ENCODE assay signal across 22 cellular contexts in the genomic region with DNA sequence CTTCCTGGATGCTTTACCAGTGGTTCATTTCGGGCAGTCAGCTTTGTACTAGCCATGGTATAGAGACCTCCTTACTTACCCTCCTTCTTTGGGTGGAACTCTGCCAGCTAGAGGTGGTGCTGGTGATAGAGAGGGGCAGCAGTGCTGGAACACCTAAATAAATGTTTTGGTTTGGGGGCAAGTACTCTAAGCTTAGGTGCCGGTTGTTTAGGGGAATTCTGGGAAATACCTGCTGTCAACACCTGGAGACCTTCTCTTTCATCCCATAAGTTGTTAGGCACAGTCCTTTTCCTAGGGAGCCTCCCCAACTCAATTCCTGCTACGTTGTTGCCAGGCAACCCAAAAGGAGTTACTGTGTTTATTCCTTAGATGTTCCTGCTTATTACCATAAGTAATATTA.
"Had no signal": no experiment of that assay in that cellular context is flagged by ENCODE, and none has a peak within 500 bp of the region (broad histone marks: within the 10 kb centered on the region; RNA-seq: fewer than 3 reads in every experiment).

No MANE protein-coding gene starts in this region.

- H3K9me3 Mint-ChIP-seq: effector memory CD8-positive, alpha-beta T cell; naive thymus-derived CD4-positive, alpha-beta T cell had no signal

- H3K4me2 ChIP-seq: hepatocyte had no signal

- H3K79me2 ChIP-seq: hepatocyte had no signal

- H3K27ac ChIP-seq: colonic mucosa, esophagus muscularis mucosa, foreskin keratinocyte, gastroesophageal sphincter, heart left ventricle, hepatocyte, left lung, lower lobe of right lung had no signal

- ATAC-seq: effector memory CD8-positive, alpha-beta T cell; foreskin keratinocyte; gastroesophageal sphincter; heart left ventricle; left cardiac atrium; left lung; left ventricle myocardium superior; lower lobe of right lung; naive thymus-derived CD4-positive, alpha-beta T cell had no signal

- H3K4me1 ChIP-seq: colonic mucosa, foreskin keratinocyte, left lung, lower lobe of right lung had no signal

- H3K36me3 ChIP-seq: colonic mucosa, left lung had no signal

- H3K27me3 ChIP-seq: colonic mucosa, esophagus muscularis mucosa, foreskin keratinocyte, gastroesophageal sphincter, heart left ventricle, hepatocyte, left lung had no signal

- FAIRE-seq: endothelial cell of umbilical vein, frontal cortex, islet of Langerhans, keratinocyte had no signal

- H3K4me3 ChIP-seq: colonic mucosa, esophagus muscularis mucosa, gastroesophageal sphincter, heart left ventricle, hepatocyte, left lung, lower lobe of right lung had no signal

- H3K4me3 Mint-ChIP-seq: dendritic cell treated with granulocyte-macrophage colony-stimulating factor and Interleukin-4, amounts not matched to agents 40 ng/mL and 50 ng/mL, for 4 days; effector memory CD8-positive, alpha-beta T cell; naive thymus-derived CD4-positive, alpha-beta T cell had no signal

- DNase-seq: colonic mucosa; cortex of kidney; effector CD8-positive, alpha-beta T cell; effector memory CD8-positive, alpha-beta T cell; foreskin keratinocyte; heart left ventricle; hypothalamus; left cardiac atrium; left lung; left ventricle myocardium superior; lower lobe of right lung; mesenchymal stem cell; midbrain; naive thymus-derived CD4-positive, alpha-beta T cell had no signal

- H3K27me3 Mint-ChIP-seq: dendritic cell treated with granulocyte-macrophage colony-stimulating factor and Interleukin-4, amounts not matched to agents 40 ng/mL and 50 ng/mL, for 4 days; effector memory CD8-positive, alpha-beta T cell; naive thymus-derived CD4-positive, alpha-beta T cell had no signal

- H2AFZ ChIP-seq: hepatocyte had no signal

- H3K27ac Mint-ChIP-seq: dendritic cell treated with granulocyte-macrophage colony-stimulating factor and Interleukin-4, amounts not matched to agents 40 ng/mL and 50 ng/mL, for 4 days; naive thymus-derived CD4-positive, alpha-beta T cell had no signal

- H3K9me3 ChIP-seq: colonic mucosa, esophagus muscularis mucosa, gastroesophageal sphincter, heart left ventricle, left lung, lower lobe of right lung had no signal
